Comparison of ENCODE assay signal across 22 cellular contexts in the genomic region with DNA sequence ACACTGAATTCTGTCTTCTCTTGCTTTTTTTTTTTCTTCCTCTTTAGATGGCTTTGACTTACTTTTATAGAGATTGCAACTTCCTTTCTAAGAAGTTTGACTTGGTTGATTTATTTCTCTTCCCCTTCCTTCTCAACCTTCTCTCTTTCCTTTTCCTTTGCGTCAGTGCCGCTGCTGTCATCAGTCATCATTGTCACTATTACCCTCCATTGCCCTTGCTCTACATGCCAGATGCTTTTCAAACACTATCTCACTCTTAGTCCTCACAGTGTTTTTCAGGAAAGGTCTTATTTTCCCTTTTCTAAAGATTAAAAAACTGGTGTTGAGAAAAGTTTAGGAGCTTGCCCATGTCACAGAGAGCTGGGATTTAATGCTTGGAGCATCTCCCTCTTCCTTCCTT.
DNase-seq lines count a peak whose midpoint lies in the region; ATAC-seq and TF ChIP-seq lines count a peak whose summit lies in the region.
"Had no signal": no experiment of that assay in that cellular context is flagged by ENCODE, and none has a peak within 500 bp of the region (broad histone marks: within the 10 kb centered on the region; RNA-seq: fewer than 3 reads in every experiment).

No MANE protein-coding gene starts in this region.

- no peaks in the 10 kb centered on the region for H3K27me3 Mint-ChIP-seq in nephron (ENCODE audit: low read depth)
- H3K27me3 Mint-ChIP-seq: CD4-positive, CD25-positive, alpha-beta regulatory T cell had no signal

- intact Hi-C loops in Right ventricle myocardium superior (cut with DNase I), result no loop called here

- peaks cover 0 to 14% of the 10 kb centered on the region in 2 donors for H3K4me1 ChIP-seq in right atrium auricular region
- H3K4me1 ChIP-seq in BE2C, result no peaks in the 10 kb centered on the region
- H3K4me1 ChIP-seq: A549, Caco-2 had no signal

- H3K36me3 Mint-ChIP-seq in nephron (ENCODE audit: low read depth), result no peaks in the 10 kb centered on the region
- H3K36me3 Mint-ChIP-seq: CD4-positive, CD25-positive, alpha-beta regulatory T cell; CD8-positive, alpha-beta T cell had no signal

- H3K27ac Mint-ChIP-seq in nephron, result peak overlapping the region in 2 of 3 experiments; percentile 21 to 67
- H3K27ac Mint-ChIP-seq: CD4-positive, CD25-positive, alpha-beta regulatory T cell; CD8-positive, alpha-beta T cell had no signal

- TF ChIP-seq CTCF in right atrium auricular region (IDR thresholded peaks at IDR 0.05), result no peak
- no peak for TF ChIP-seq CTCF in nephron (IDR thresholded peaks at IDR 0.05; ENCODE audit: unreplicated experiment in 3 of 3)
- no peak for TF ChIP-seq CTCF in BE2C (IDR thresholded peaks at IDR 0.05; ENCODE audit: low read depth, low read length)

- no peak overlapping the region for H3K4me3 Mint-ChIP-seq in nephron
- H3K4me3 Mint-ChIP-seq: CD4-positive, CD25-positive, alpha-beta regulatory T cell; CD8-positive, alpha-beta T cell had no signal

- H3K27me3 ChIP-seq in right atrium auricular region (no peaks in the 10 kb centered on the region), BE2C (no peaks in the 10 kb centered on the region)

- no peak overlapping the region for H3K27ac ChIP-seq in right atrium auricular region
- H3K27ac ChIP-seq: A549, GM23248 had no signal

- peaks cover 4% of the 10 kb centered on the region for H3K9me3 Mint-ChIP-seq in nephron

- no peak overlapping the region for H3K4me3 ChIP-seq in right atrium auricular region
- H3K4me3 ChIP-seq in BE2C (ENCODE audit: low read depth, low read length), result no peak overlapping the region
- H3K4me3 ChIP-seq: A549, GM12878, GM23248 had no signal

- no peaks in the 10 kb centered on the region for H3K36me3 ChIP-seq in right atrium auricular region
- H3K36me3 ChIP-seq in BE2C, result no peaks in the 10 kb centered on the region

- DNase-seq in Right ventricle myocardium superior (no peak), right atrium auricular region (ENCODE audit: low spot score) (no peak), GF-D8 (lab: John Stamatoyannopoulos, UW) (peak; percentile 69), MV-4-11 (lab: John Stamatoyannopoulos, UW) (peak; percentile 58), CD1c-positive myeloid dendritic cell (ENCODE audit: extremely low spot score) (no peak), BE2C (no peak)
- DNase-seq: 8988T; ACHN; AML-193; C1 segment of cervical spinal cord; Caco-2; CD4-positive, CD25-positive, alpha-beta regulatory T cell; CD8-positive, alpha-beta T cell; DMS153; DND-41; GM23248; H7; HCEC 1CT had no signal

- H3K4me1 Mint-ChIP-seq in nephron, result peaks cover 29% of the 10 kb centered on the region
- H3K4me1 Mint-ChIP-seq: CD4-positive, CD25-positive, alpha-beta regulatory T cell had no signal

- H3K9me3 ChIP-seq in right atrium auricular region (no peaks in the 10 kb centered on the region), BE2C (no peaks in the 10 kb centered on the region)
- H3K9me3 ChIP-seq: A549, Caco-2 had no signal

- ATAC-seq in Right ventricle myocardium superior (ENCODE audit: poor library complexity) (peak; percentile 56), HG02938 (IDR thresholded peaks at IDR 0.05; ENCODE audit: unreplicated experiment) (no peak)
- ATAC-seq: A549; CD8-positive, alpha-beta T cell; GM12878 had no signal

Comparison
In these comparisons a context has a peak if more than half of its experiments do, and no peak if none do; other contexts are left out.
1. DNase-seq: peak in GF-D8 (single experiment) and MV-4-11 (single experiment); none in Right ventricle myocardium superior (single experiment), right atrium auricular region (single experiment), CD1c-positive myeloid dendritic cell (single experiment) and BE2C (single experiment).